Comparison of ENCODE assay signal across 10 cellular contexts in the genomic region with DNA sequence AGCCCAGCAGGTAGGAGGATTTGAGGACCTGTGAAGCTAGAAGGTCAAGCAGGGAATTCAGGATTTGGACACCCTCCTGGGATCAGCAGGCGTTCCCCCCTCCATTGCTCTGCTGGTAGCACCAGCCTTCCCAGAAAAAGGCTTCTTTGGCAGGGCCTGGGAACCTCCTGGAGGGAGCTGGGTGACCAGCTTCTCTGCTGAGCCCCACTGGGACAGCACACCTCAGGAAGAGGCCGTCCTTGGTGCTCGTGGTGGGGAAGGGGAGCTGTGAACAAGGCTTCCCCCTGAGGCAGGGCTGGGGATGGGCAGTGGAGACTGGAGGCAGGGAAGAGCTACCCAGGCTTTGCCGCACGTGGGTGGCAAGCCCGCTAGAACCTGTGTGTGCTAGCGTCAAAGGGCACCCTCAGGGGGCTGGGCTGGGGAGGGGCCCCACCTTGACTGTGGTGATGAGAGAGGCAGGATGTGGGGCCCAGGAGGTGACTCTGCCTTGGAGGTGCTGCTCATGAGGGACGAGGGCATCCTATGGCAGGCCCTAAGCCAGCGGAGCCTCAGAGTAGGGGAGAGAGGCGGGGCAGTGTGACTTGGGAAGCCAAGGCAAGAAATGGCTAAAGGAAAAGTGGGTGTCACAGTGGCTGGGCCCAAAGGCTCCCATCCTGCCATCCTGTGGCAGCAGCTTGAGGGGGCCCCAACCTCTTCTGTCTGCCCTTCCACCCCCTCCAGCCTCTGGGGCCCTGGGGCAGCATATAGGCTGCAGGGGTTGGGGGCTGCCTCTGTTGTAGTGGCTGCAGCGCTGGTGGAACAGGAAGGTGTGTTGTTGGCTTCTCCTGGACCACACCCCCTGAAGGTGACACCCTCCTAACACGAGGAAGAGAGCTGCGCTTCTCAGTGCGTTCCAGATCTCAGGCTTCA. TPM values are rescaled to one million over a fixed set of nuclear protein-coding genes. Genes with fewer than 3 reads are reported as not detected.
DNase-seq lines count a peak whose midpoint lies in the region; ATAC-seq and TF ChIP-seq lines count a peak whose summit lies in the region.
"Had no signal": no experiment of that assay in that cellular context is flagged by ENCODE, and none has a peak within 500 bp of the region (broad histone marks: within the 10 kb centered on the region; RNA-seq: fewer than 3 reads in every experiment).

No MANE protein-coding gene starts in this region.

- H3K9me3 Mint-ChIP-seq in activated naive CD4-positive, alpha-beta T cell treated with anti-CD3 and anti-CD28 coated beads, Interleukin-2, amount 10 ng/mL, durations not matched to agents 7 days and 5 days: no peaks in the 10 kb centered on the region

- no peak for TF ChIP-seq POLR2A in vagina (IDR thresholded peaks at IDR 0.05)

- peaks cover 100% of the 10 kb centered on the region for H4K20me1 ChIP-seq in smooth muscle cell (ENCODE audit: low read depth)

- H3K27me3 ChIP-seq in left ventricle myocardium inferior (ENCODE audit: low read depth) (no peaks in the 10 kb centered on the region), vagina (no peaks in the 10 kb centered on the region), smooth muscle cell (ENCODE audit: low read depth) (no peaks in the 10 kb centered on the region)

- H3K4me1 ChIP-seq in left ventricle myocardium inferior (peaks cover 100% of the 10 kb centered on the region), vagina (peaks cover 98% of the 10 kb centered on the region), smooth muscle cell (ENCODE audit: low read depth) (peaks cover 1% of the 10 kb centered on the region)

- no peak overlapping the region for H3K9ac ChIP-seq in smooth muscle cell (ENCODE audit: low read depth)

- H3K4me2 ChIP-seq in smooth muscle cell: no peak overlapping the region
- H3K4me2 ChIP-seq: A549 had no signal

- H3K27me3 Mint-ChIP-seq in activated naive CD4-positive, alpha-beta T cell treated with anti-CD3 and anti-CD28 coated beads, Interleukin-2, amount 10 ng/mL, durations not matched to agents 7 days and 5 days: no peaks in the 10 kb centered on the region

- DNase-seq in left ventricle myocardium inferior (no peak), cardiac septum (ENCODE audit: low spot score) (no peak), vagina (ENCODE audit: extremely low spot score in 2 of 2) (no peak), smooth muscle cell (lab: John Stamatoyannopoulos, UW; ENCODE audit: unreplicated experiment) (no peak)
- peak; percentile 91 for DNase-seq in activated naive CD4-positive, alpha-beta T cell treated with anti-CD3 and anti-CD28 coated beads, Interleukin-2, amount 10 ng/mL, durations not matched to agents 7 days and 5 days
- DNase-seq: PC-3 had no signal

- H3K9me3 ChIP-seq in left ventricle myocardium inferior (replicated peaks) (no peaks in the 10 kb centered on the region), vagina (no peaks in the 10 kb centered on the region), smooth muscle cell (replicated peaks; ENCODE audit: low read depth) (no peaks in the 10 kb centered on the region)
- H3K9me3 ChIP-seq: A549 had no signal

- peak overlapping the region; percentile 99 for H3K27ac Mint-ChIP-seq in activated naive CD4-positive, alpha-beta T cell treated with anti-CD3 and anti-CD28 coated beads, Interleukin-2, amount 10 ng/mL, durations not matched to agents 7 days and 5 days

- peak overlapping the region; percentile 100 for H3K27ac ChIP-seq in left ventricle myocardium inferior (replicated peaks)
- peak overlapping the region in 18 of 21 experiments; percentile 23 to 90 (median 72) for H3K27ac ChIP-seq in skin epidermis
- H3K27ac ChIP-seq in vagina: peak overlapping the region; percentile 10
- no peak overlapping the region for H3K27ac ChIP-seq in smooth muscle cell (ENCODE audit: low read depth)
- H3K27ac ChIP-seq: A549 had no signal

- peaks cover 59% of the 10 kb centered on the region for H3K36me3 Mint-ChIP-seq in activated naive CD4-positive, alpha-beta T cell treated with anti-CD3 and anti-CD28 coated beads, Interleukin-2, amount 10 ng/mL, durations not matched to agents 7 days and 5 days

- H3K36me3 ChIP-seq in left ventricle myocardium inferior (peaks cover 7% of the 10 kb centered on the region), vagina (peaks cover 0 to 7% of the 10 kb centered on the region in 2 donors), smooth muscle cell (ENCODE audit: low read depth) (no peaks in the 10 kb centered on the region)

- CTCF ChIA-PET in activated naive CD4-positive, alpha-beta T cell treated with anti-CD3 and anti-CD28 coated beads, Interleukin-2, amount 10 ng/mL, durations not matched to agents 7 days and 5 days (lab: Charles Lee): interaction anchor here (0.9 to 4.2 kb wide), 8 partner anchors 10 to 141 kb away, joined by 3 to 21 read pairs (median 4); no protein-coding TSS in a partner anchor

- peaks cover 100% of the 10 kb centered on the region for H3K4me1 Mint-ChIP-seq in activated naive CD4-positive, alpha-beta T cell treated with anti-CD3 and anti-CD28 coated beads, Interleukin-2, amount 10 ng/mL, durations not matched to agents 7 days and 5 days

- H2AFZ ChIP-seq in smooth muscle cell (ENCODE audit: low read depth): no peak overlapping the region

- H3K4me3 Mint-ChIP-seq in activated naive CD4-positive, alpha-beta T cell treated with anti-CD3 and anti-CD28 coated beads, Interleukin-2, amount 10 ng/mL, durations not matched to agents 7 days and 5 days: peak overlapping the region; percentile 85

- WGBS in smooth muscle cell (ENCODE audit: low lambda C conversion rate): 93% methylated on average over 14 of the region's 14 CpGs

- ATAC-seq in GM21786 (IDR thresholded peaks at IDR 0.05; ENCODE audit: unreplicated experiment): no peak
- ATAC-seq in GM18519 (IDR thresholded peaks at IDR 0.05; ENCODE audit: low FRiP score, unreplicated experiment): no peak
- ATAC-seq: A549, PC-3 had no signal

- peaks cover 100% of the 10 kb centered on the region for H3K79me2 ChIP-seq in smooth muscle cell (ENCODE audit: low read depth)

- H3F3A ChIP-seq in smooth muscle cell (ENCODE audit: low read depth): no peaks in the 10 kb centered on the region

- H3K4me3 ChIP-seq in left ventricle myocardium inferior: no peak overlapping the region
- no peak overlapping the region for H3K4me3 ChIP-seq in skin epidermis
- H3K4me3 ChIP-seq in vagina: no peak overlapping the region
- H3K4me3 ChIP-seq in smooth muscle cell: no peak overlapping the region
- H3K4me3 ChIP-seq: A549 had no signal

- no peak for TF ChIP-seq CTCF in left ventricle myocardium inferior (IDR thresholded peaks at IDR 0.05; ENCODE audit: borderline replicate concordance)
- TF ChIP-seq CTCF in vagina (IDR thresholded peaks at IDR 0.05): no peak
- TF ChIP-seq CTCF in smooth muscle cell (IDR thresholded peaks at IDR 0.05; ENCODE audit: borderline replicate concordance, insufficient read depth, poor library complexity, severe bottlenecking): no peak

- intact Hi-C loops in left ventricle myocardium inferior (cut with micrococcal nuclease): no loop called here
- intact Hi-C loops in cardiac septum (cut with DNase I): no loop called here
- intact Hi-C loops in vagina (cut with DNase I): no loop called here

RNA-seq across cellular contexts. Expression of gene KLF13, which starts 20.7 kb away (rescaled TPM):
- total RNA-seq in left ventricle myocardium inferior: 62.3 TPM
- total RNA-seq in cardiac septum: 35.7 TPM
- total RNA-seq in vagina: 30.9 TPM
- 74.2 and 77.4 TPM in 2 replicates for total RNA-seq in smooth muscle cell
- 42.1 and 58.0 TPM in 2 replicates for polyA plus RNA-seq in smooth muscle cell
